ENCODE assay signal across 16 cellular contexts in the genomic region with DNA sequence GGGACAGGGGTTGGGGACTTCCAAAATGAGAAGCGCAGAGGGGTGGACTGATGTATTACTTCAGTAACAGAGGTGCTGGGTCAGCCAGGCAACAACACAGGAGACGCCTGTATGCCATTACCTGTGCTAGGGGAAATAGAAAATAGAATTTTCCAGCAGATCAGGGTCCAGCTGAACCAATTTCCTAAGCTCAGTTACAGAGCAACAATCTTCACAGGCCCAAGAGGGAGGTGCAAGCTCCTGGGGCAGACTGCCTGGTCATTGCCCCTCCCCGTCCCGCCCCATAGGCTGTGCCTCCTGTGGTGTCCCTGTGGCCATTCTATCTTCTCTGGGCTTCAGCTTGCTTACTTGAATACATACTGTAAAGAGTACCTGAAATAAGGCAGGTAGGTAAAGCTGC. TPM values are rescaled to one million over a fixed set of nuclear protein-coding genes. Genes with fewer than 3 reads are reported as not detected.
DNase-seq lines count a peak whose midpoint lies in the region; ATAC-seq and TF ChIP-seq lines count a peak whose summit lies in the region.
"Had no signal": no experiment of that assay in that cellular context is flagged by ENCODE, and none has a peak within 500 bp of the region (broad histone marks: within the 10 kb centered on the region; RNA-seq: fewer than 3 reads in every experiment).

No MANE protein-coding gene starts in this region.

- H3K4me1 Mint-ChIP-seq in neural crest cell, result peaks cover 79% of the 10 kb centered on the region

- no peak for TF ChIP-seq POLR2A in body of pancreas (IDR thresholded peaks at IDR 0.05)

- H3K27me3 ChIP-seq in Loucy (ENCODE audit: insufficient read depth, low read length, poor library complexity, severe bottlenecking) (no peaks in the 10 kb centered on the region), body of pancreas (no peaks in the 10 kb centered on the region), MM.1S (replicated peaks; ENCODE audit: insufficient read depth, low read length) (no peaks in the 10 kb centered on the region)

- ATAC-seq in body of pancreas (no peak), HG02884 (IDR thresholded peaks at IDR 0.05; ENCODE audit: unreplicated experiment) (no peak)
- ATAC-seq: left ventricle myocardium superior, SK-N-SH treated with all-trans-retinoic acid at 6 μM for 48 hours had no signal

- H3K4me1 ChIP-seq in Loucy (ENCODE audit: insufficient read depth, low read length, poor library complexity, severe bottlenecking) (peaks cover 55% of the 10 kb centered on the region), body of pancreas (peaks cover 46% of the 10 kb centered on the region), MM.1S (ENCODE audit: low read length) (no peaks in the 10 kb centered on the region)

- H3K9ac ChIP-seq in Loucy (ENCODE audit: low read depth, low read length, poor library complexity, severe bottlenecking) (peak overlapping the region; percentile 68), MM.1S (ENCODE audit: low read length) (no peak overlapping the region)

- H4K20me1 ChIP-seq in Loucy (ENCODE audit: insufficient read depth, low read length, poor library complexity, severe bottlenecking), result no peaks in the 10 kb centered on the region
- H4K20me1 ChIP-seq in MM.1S (ENCODE audit: insufficient read depth, low read length), result no peaks in the 10 kb centered on the region

- H3K27me3 Mint-ChIP-seq in neural crest cell (ENCODE audit: low read depth), result peaks cover 17% of the 10 kb centered on the region

- H3K27ac Mint-ChIP-seq in neural crest cell (ENCODE audit: unreplicated experiment), result peak overlapping the region; percentile 46
- H3K27ac Mint-ChIP-seq: progenitor cell of endocrine pancreas had no signal

- H3F3A ChIP-seq in Loucy (ENCODE audit: low read depth), result no peaks in the 10 kb centered on the region
- H3F3A ChIP-seq in MM.1S (ENCODE audit: insufficient read depth, low read length), result no peaks in the 10 kb centered on the region

- H2AFZ ChIP-seq in Loucy (ENCODE audit: low read length), result peak overlapping the region; percentile 20; the same call in 1 of the 2 replicates
- no peak overlapping the region for H2AFZ ChIP-seq in MM.1S (ENCODE audit: low read length)

- H3K9me2 ChIP-seq in Loucy (replicated peaks; ENCODE audit: low read depth, low read length), result no peaks in the 10 kb centered on the region
- H3K9me2 ChIP-seq in MM.1S (replicated peaks; ENCODE audit: insufficient read depth, low read length), result no peaks in the 10 kb centered on the region

- H3K79me2 ChIP-seq in Loucy (ENCODE audit: insufficient read depth, low read length), result peaks cover 62% of the 10 kb centered on the region
- H3K79me2 ChIP-seq in MM.1S (ENCODE audit: low read length), result no peaks in the 10 kb centered on the region

- H3K9me3 Mint-ChIP-seq in neural crest cell, result no peaks in the 10 kb centered on the region

- DNase-seq in DMS 273 (lab: John Stamatoyannopoulos, UW; ENCODE audit: unreplicated experiment) (peak; percentile 24), DMS 273 treated with DMSO at 0.1 percent for 48 hours (lab: John Stamatoyannopoulos, UW) (no peak), body of pancreas (peak in 2 of 4 donors; percentile 42 to 48), neural crest cell (ENCODE audit: low read depth, low spot score) (no peak), medulla oblongata (ENCODE audit: extremely low spot score) (no peak), MM.1S (no peak)
- DNase-seq: anterior cingulate cortex, DMS79, left ventricle myocardium superior, NCI-H1105, NCI-H526 treated with DMSO at 0.1 percent for 48 hours had no signal

- H3K9me3 ChIP-seq in Loucy (ENCODE audit: insufficient read depth, low read depth, low read length), result no peaks in the 10 kb centered on the region
- H3K9me3 ChIP-seq in body of pancreas, result no peaks in the 10 kb centered on the region
- H3K9me3 ChIP-seq in MM.1S (replicated peaks; ENCODE audit: insufficient read depth, low read length), result no peaks in the 10 kb centered on the region

- H3K4me2 ChIP-seq in Loucy (ENCODE audit: low read depth, low read length, poor library complexity, severe bottlenecking) (peak overlapping the region; percentile 64), MM.1S (ENCODE audit: low read depth, low read length) (no peak overlapping the region)

- WGBS in body of pancreas, 2 donors, result 69 to 70% methylated on average over 4 of the region's 4 CpGs

- peaks cover 13% of the 10 kb centered on the region for H3K36me3 Mint-ChIP-seq in neural crest cell (ENCODE audit: low read depth)

- intact Hi-C loops in body of pancreas (cut with DNase I), result no loop called here

- TF ChIP-seq CTCF in Loucy (conservative IDR thresholded peaks at IDR 0.05; ENCODE audit: low read length) (no peak), body of pancreas (IDR thresholded peaks at IDR 0.05) (no peak), neural crest cell (conservative IDR thresholded peaks at IDR 0.05) (no peak), MM.1S (IDR thresholded peaks at IDR 0.05; ENCODE audit: low read length) (no peak)

- H3K4me3 ChIP-seq in Loucy (ENCODE audit: low read length, poor library complexity, severe bottlenecking), result peak overlapping the region; percentile 75
- H3K4me3 ChIP-seq in body of pancreas, result no peak overlapping the region
- no peak overlapping the region for H3K4me3 ChIP-seq in MM.1S (ENCODE audit: low read length)

- peak overlapping the region; percentile 91 for H3K4me3 Mint-ChIP-seq in neural crest cell

- H3K36me3 ChIP-seq in Loucy (ENCODE audit: insufficient read depth, low read length) (no peaks in the 10 kb centered on the region), body of pancreas (replicated peaks in 1 of 2; ENCODE audit: insufficient read depth in 1 of 2, low read depth in 2 of 2) (no peaks in the 10 kb centered on the region), MM.1S (replicated peaks; ENCODE audit: insufficient read depth, low read length) (no peaks in the 10 kb centered on the region)

- peak overlapping the region in 3 of 4 donors; percentile 2 to 84 (median 40) for H3K27ac ChIP-seq in body of pancreas
- no peak overlapping the region for H3K27ac ChIP-seq in MM.1S (ENCODE audit: low read length)
- H3K27ac ChIP-seq: 22Rv1 had no signal

RNA-seq across cellular contexts. Expression of a gene that starts 3.7 kb away (rescaled TPM):
- total RNA-seq in body of pancreas (10 to 100 TPM; 16.9 to 31.0 TPM), neural crest cell (30.4 and 32.7 TPM in 2 replicates)
